13 cellular contexts compared by ENCODE assay signal in the genomic region with DNA sequence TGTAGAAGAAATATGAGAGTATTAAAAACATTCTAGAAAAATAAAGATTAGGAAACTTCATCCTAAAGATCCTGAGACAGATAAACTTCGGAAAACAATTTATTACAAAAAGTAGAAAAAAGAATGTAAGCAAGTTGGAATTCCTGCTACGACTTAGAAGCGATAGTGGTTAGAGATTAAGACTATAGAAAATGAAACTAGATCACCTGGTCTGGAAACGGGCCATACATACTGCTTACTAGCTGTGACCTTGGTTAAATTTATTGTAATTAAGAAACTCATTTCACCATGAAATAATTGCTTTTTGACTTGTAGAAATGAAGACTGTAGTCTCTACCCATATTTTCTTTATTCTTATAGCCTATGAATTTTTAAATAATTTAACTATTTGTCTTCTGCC.
"Had no signal": no experiment of that assay in that cellular context is flagged by ENCODE, and none has a peak within 500 bp of the region (broad histone marks: within the 10 kb centered on the region; RNA-seq: fewer than 3 reads in every experiment).

No MANE protein-coding gene starts in this region.

- H3K27ac ChIP-seq: ovary, right atrium auricular region, skin epidermis, thyroid gland, uterus had no signal

- H3K4me3 ChIP-seq: ovary, right atrium auricular region, thyroid gland, uterus had no signal

- H3K36me3 ChIP-seq: ovary, right atrium auricular region, thyroid gland, uterus had no signal

- H3K4me1 ChIP-seq: right atrium auricular region, thyroid gland, uterus had no signal

- H3K27me3 ChIP-seq: ovary, right atrium auricular region, thyroid gland, uterus had no signal

- DNase-seq: activated B cell treated with CpG ODN at 0.5 μM for 24 hours; activated CD4-positive, alpha-beta T cell treated with anti-CD3 and anti-CD28 coated beads, Interleukin-2, amount 10 ng/mL, durations not matched to agents 24 days and 14 days; activated CD8-positive, alpha-beta memory T cell treated with anti-CD3 and anti-CD28 coated beads for 24 hours; activated naive CD4-positive, alpha-beta T cell treated with Interleukin-2 at 50 U/mL for 16 hours; dermis blood vessel endothelial cell; endodermal cell; erythroblast; hypothalamus; ovary; thyroid gland; uterus had no signal

- H3K9me3 ChIP-seq: ovary, right atrium auricular region, thyroid gland, uterus had no signal
